In genomic region chrX:44950471-44951366, GRCh38 we compare ENCODE assay signal across 7 cellular contexts.
A peak's percentile ranks its signal among the peaks of the same experiment; 100 is the strongest.
DNase-seq lines count a peak whose midpoint lies in the region; ATAC-seq, FAIRE-seq and TF ChIP-seq lines count a peak whose summit lies in the region.
"Not testable (repeated sequence)": the region's sequence is repeated elsewhere in the genome, so short reads cannot be mapped to it uniquely, and the experiment has no call there.

No MANE protein-coding gene starts in this region.

- not testable (repeated sequence) for BruUV-seq in Caco-2 (replicated peaks; lab: Mats Ljungman, UMichigan)

- CTCF ChIA-PET in Caco-2 (lab: Charles Lee); activated CD4-positive, alpha-beta T cell treated with anti-CD3 and anti-CD28 coated beads for 36 hours (lab: Charles Lee): not testable (repeated sequence)

- intact Hi-C loops in Caco-2 (cut with micrococcal nuclease; ENCODE audit: unreplicated experiment), result loop anchor here (10.0 kb wide), 1 partner anchor 76 kb away; the partner anchor contains the start of gene KDM6A
- intact Hi-C loops in activated CD4-positive, alpha-beta T cell treated with anti-CD3 and anti-CD28 coated beads for 36 hours (cut with DNase I, micrococcal nuclease), result not testable (repeated sequence)

- H3K4me1 ChIP-seq in Caco-2, result peaks cover 13% of the 10 kb centered on the region; the same call in 1 of the 2 replicates
- peaks cover 14% of the 10 kb centered on the region for H3K4me1 ChIP-seq in iPS-20b (ENCODE audit: insufficient read depth, low read length)

- H3K27ac ChIP-seq in iPS-20b (ENCODE audit: low read length), result peak overlapping the region; percentile 93

- H3K4me1 Mint-ChIP-seq in Caco-2 (ENCODE audit: low read depth, unreplicated experiment) (peaks cover 30% of the 10 kb centered on the region), IgD-negative memory B cell (peaks cover 50 to 55% (median 53%) of the 10 kb centered on the region in 3 donors), nephron progenitor cell (peaks cover 55% of the 10 kb centered on the region)
- peaks cover 54% of the 10 kb centered on the region for H3K4me1 Mint-ChIP-seq in activated CD4-positive, alpha-beta T cell treated with anti-CD3 and anti-CD28 coated beads for 36 hours

- not testable (repeated sequence) for TF ChIP-seq CTCF in Caco-2 (IDR thresholded peaks at IDR 0.05; ENCODE audit: insufficient read depth in 1 of 2, low read depth in 1 of 2, low read length in 1 of 2, severe bottlenecking in 1 of 2, unreplicated experiment in 1 of 2); bronchial epithelial cell (IDR thresholded peaks at IDR 0.05; ENCODE audit: insufficient read depth, low read length, severe bottlenecking); fibroblast of pulmonary artery (IDR thresholded peaks at IDR 0.05; ENCODE audit: low read length, missing control alignments); nephron progenitor cell (IDR thresholded peaks at IDR 0.05)

- DNase-seq in Caco-2 (peak; percentile 42 to 45), bronchial epithelial cell (ENCODE audit: low read depth) (peak; percentile 60), fibroblast of pulmonary artery (ENCODE audit: low read depth) (peak; percentile 65)
- DNase-seq in activated CD4-positive, alpha-beta T cell treated with anti-CD3 and anti-CD28 coated beads for 36 hours; nephron progenitor cell: not testable (repeated sequence)

- H3K36me3 Mint-ChIP-seq in Caco-2 (ENCODE audit: insufficient read depth, unreplicated experiment), result peaks cover 21% of the 10 kb centered on the region
- H3K36me3 Mint-ChIP-seq in IgD-negative memory B cell; activated CD4-positive, alpha-beta T cell treated with anti-CD3 and anti-CD28 coated beads for 36 hours (ENCODE audit: low read depth): not testable (repeated sequence)
- H3K36me3 Mint-ChIP-seq in nephron progenitor cell (ENCODE audit: low read depth), result peaks cover 14% of the 10 kb centered on the region

- H3K4me3 Mint-ChIP-seq in Caco-2 (ENCODE audit: unreplicated experiment) (peak overlapping the region; percentile 87), IgD-negative memory B cell (peak overlapping the region in 1 of 4 donors; percentile 10), nephron progenitor cell (peak overlapping the region; percentile 33)
- not testable (repeated sequence) for H3K4me3 Mint-ChIP-seq in activated CD4-positive, alpha-beta T cell treated with anti-CD3 and anti-CD28 coated beads for 36 hours

- H3K27ac Mint-ChIP-seq in Caco-2 (ENCODE audit: unreplicated experiment) (peak overlapping the region; percentile 87), IgD-negative memory B cell (peak overlapping the region in 2 of 3 donors; percentile 13 to 82), nephron progenitor cell (peak overlapping the region; percentile 34)
- peak overlapping the region; percentile 61 for H3K27ac Mint-ChIP-seq in activated CD4-positive, alpha-beta T cell treated with anti-CD3 and anti-CD28 coated beads for 36 hours

- peak overlapping the region; percentile 16; the same call in 1 of the 2 replicates for H3K4me3 ChIP-seq in Caco-2 (ENCODE audit: low read depth, low read length)
- not testable (repeated sequence) for H3K4me3 ChIP-seq in bronchial epithelial cell (ENCODE audit: low read depth, low read length); fibroblast of pulmonary artery (replicated peaks; ENCODE audit: low read depth, low read length)
- H3K4me3 ChIP-seq in iPS-20b (ENCODE audit: low read length), result peak overlapping the region; percentile 68

- H3K27me3 Mint-ChIP-seq in Caco-2 (ENCODE audit: insufficient read depth, unreplicated experiment); IgD-negative memory B cell; activated CD4-positive, alpha-beta T cell treated with anti-CD3 and anti-CD28 coated beads for 36 hours; nephron progenitor cell (ENCODE audit: low read depth, poor library complexity): not testable (repeated sequence)

- not testable (repeated sequence) for ATAC-seq in activated CD4-positive, alpha-beta T cell treated with anti-CD3 and anti-CD28 coated beads for 36 hours

- H3K27me3 ChIP-seq in Caco-2 (replicated peaks; ENCODE audit: control insufficient read depth, insufficient read depth, low read length); bronchial epithelial cell (ENCODE audit: control insufficient read depth, insufficient read depth, low read length); iPS-20b (ENCODE audit: insufficient read depth, low read length): not testable (repeated sequence)

- not testable (repeated sequence) for H3K9me3 Mint-ChIP-seq in Caco-2 (ENCODE audit: unreplicated experiment); IgD-negative memory B cell; activated CD4-positive, alpha-beta T cell treated with anti-CD3 and anti-CD28 coated beads for 36 hours (ENCODE audit: low read depth)
- H3K9me3 Mint-ChIP-seq in nephron progenitor cell, result peaks cover 63% of the 10 kb centered on the region

- not testable (repeated sequence) for FAIRE-seq in bronchial epithelial cell (lab: Jason Lieb, UNC)

- POLR2A ChIA-PET in Caco-2 (lab: Charles Lee), result interaction anchor here (0.6 kb wide), 1 partner anchor 183 kb away, joined by 3 read pairs; no protein-coding TSS in a partner anchor
- POLR2A ChIA-PET in activated CD4-positive, alpha-beta T cell treated with anti-CD3 and anti-CD28 coated beads for 36 hours (lab: Charles Lee), result interaction anchor here (0.6 to 0.7 kb wide), 2 partner anchors 74 to 106 kb away, joined by 3 to 5 read pairs; no protein-coding TSS in a partner anchor

- H3K36me3 ChIP-seq in Caco-2 (ENCODE audit: control insufficient read depth, insufficient read depth, low read length); bronchial epithelial cell (ENCODE audit: control insufficient read depth, insufficient read depth, low read length); iPS-20b (ENCODE audit: insufficient read depth, low read depth, low read length): not testable (repeated sequence)

- not testable (repeated sequence) for H3K9me3 ChIP-seq in Caco-2; iPS-20b (ENCODE audit: insufficient read depth, low read depth, low read length)

- peak overlapping the region; percentile 95 for H3K9ac ChIP-seq in iPS-20b (ENCODE audit: low read depth, low read length)

Comparison
In these comparisons a context has a peak if more than half of its experiments do, and no peak if none do; other contexts are left out.
1. H3K27ac Mint-ChIP-seq: peak in every context shown above with its lines; median percentile 87 in Caco-2; 61 in activated CD4-positive, alpha-beta T cell treated with anti-CD3 and anti-CD28 coated beads for 36 hours; 48 in IgD-negative memory B cell; 34 in nephron progenitor cell.